In the genomic region with DNA sequence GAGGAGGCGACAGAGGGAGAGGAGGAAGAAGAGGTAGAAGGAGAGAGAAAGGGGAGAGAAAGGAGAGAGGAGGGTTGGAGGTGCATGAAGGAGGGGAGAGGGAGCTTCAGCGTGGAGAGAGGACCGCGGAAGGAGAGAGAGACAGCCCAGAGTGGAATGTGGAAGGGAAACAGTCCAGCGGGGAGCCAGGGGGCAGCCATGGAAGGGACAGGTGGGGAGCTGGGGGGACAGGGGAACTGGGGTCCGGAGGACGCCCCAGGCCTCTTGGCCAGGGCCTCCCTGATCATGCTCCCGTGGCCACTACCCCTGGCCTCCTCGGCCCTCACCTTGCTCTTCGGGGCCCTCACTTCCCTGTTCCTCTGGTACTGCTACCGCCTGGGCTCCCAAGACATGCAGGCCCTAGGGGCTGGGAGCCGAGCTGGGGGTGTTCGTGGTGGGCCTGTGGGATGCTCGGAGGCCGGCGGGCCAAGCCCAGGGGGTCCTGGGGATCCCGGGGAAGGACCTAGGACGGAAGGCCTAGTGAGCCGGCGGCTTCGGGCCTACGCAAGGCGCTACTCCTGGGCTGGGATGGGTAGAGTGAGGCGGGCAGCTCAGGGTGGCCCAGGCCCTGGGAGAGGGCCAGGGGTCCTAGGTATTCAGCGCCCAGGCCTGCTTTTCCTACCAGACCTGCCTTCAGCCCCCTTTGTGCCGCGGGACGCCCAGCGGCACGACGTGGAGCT, we compare ENCODE assay signal across 1 cellular context.
TF ChIP-seq lines count a peak whose summit lies in the region.

No MANE protein-coding gene starts in this region.

TF ChIP-seq in HepG2, 621 proteins besides CTCF, POLR2A, EP300 and RAD21 (continued from another document and continues in another):
- no peak for TF ChIP-seq KLF9 (CRISPR knock-in tag; IDR thresholded peaks at IDR 0.05; ENCODE audit: low read depth)
- no peak for TF ChIP-seq ZNF496 (CRISPR knock-in tag; IDR thresholded peaks at IDR 0.05; ENCODE audit: insufficient replicate concordance)
- no peak for TF ChIP-seq ZNF367 (CRISPR knock-in tag; IDR thresholded peaks at IDR 0.05; ENCODE audit: borderline replicate concordance)
- TF ChIP-seq, protein P1, sequence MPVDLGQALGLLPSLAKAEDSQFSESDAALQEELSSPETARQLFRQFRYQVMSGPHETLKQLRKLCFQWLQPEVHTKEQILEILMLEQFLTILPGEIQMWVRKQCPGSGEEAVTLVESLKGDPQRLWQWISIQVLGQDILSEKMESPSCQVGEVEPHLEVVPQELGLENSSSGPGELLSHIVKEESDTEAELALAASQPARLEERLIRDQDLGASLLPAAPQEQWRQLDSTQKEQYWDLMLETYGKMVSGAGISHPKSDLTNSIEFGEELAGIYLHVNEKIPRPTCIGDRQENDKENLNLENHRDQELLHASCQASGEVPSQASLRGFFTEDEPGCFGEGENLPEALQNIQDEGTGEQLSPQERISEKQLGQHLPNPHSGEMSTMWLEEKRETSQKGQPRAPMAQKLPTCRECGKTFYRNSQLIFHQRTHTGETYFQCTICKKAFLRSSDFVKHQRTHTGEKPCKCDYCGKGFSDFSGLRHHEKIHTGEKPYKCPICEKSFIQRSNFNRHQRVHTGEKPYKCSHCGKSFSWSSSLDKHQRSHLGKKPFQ (CRISPR knock-in tag; IDR thresholded peaks at IDR 0.05; ENCODE audit: insufficient replicate concordance), result peak; percentile 41
- TF ChIP-seq, protein P2, sequence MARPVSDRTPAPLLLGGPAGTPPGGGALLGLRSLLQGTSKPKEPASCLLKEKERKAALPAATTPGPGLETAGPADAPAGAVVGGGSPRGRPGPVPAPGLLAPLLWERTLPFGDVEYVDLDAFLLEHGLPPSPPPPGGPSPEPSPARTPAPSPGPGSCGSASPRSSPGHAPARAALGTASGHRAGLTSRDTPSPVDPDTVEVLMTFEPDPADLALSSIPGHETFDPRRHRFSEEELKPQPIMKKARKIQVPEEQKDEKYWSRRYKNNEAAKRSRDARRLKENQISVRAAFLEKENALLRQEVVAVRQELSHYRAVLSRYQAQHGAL (CRISPR knock-in tag; IDR thresholded peaks at IDR 0.05; ENCODE audit: not compliant biosample characterization), result no peak
- no peak for TF ChIP-seq NR2F6 (IDR thresholded peaks at IDR 0.05)
- TF ChIP-seq NR2F6 (CRISPR knock-in tag; IDR thresholded peaks at IDR 0.05), result no peak
- no peak for TF ChIP-seq SP4 (CRISPR knock-in tag; IDR thresholded peaks at IDR 0.05)
- TF ChIP-seq TEAD2 (CRISPR knock-in tag; IDR thresholded peaks at IDR 0.05), result no peak
- no peak for TF ChIP-seq SRSF9 (IDR thresholded peaks at IDR 0.05; ENCODE audit: borderline replicate concordance, insufficient read depth, low read depth, low read length, poor library complexity, severe bottlenecking)
- no peak for TF ChIP-seq ZNF343 (CRISPR knock-in tag; IDR thresholded peaks at IDR 0.05)
- TF ChIP-seq, protein P3, sequence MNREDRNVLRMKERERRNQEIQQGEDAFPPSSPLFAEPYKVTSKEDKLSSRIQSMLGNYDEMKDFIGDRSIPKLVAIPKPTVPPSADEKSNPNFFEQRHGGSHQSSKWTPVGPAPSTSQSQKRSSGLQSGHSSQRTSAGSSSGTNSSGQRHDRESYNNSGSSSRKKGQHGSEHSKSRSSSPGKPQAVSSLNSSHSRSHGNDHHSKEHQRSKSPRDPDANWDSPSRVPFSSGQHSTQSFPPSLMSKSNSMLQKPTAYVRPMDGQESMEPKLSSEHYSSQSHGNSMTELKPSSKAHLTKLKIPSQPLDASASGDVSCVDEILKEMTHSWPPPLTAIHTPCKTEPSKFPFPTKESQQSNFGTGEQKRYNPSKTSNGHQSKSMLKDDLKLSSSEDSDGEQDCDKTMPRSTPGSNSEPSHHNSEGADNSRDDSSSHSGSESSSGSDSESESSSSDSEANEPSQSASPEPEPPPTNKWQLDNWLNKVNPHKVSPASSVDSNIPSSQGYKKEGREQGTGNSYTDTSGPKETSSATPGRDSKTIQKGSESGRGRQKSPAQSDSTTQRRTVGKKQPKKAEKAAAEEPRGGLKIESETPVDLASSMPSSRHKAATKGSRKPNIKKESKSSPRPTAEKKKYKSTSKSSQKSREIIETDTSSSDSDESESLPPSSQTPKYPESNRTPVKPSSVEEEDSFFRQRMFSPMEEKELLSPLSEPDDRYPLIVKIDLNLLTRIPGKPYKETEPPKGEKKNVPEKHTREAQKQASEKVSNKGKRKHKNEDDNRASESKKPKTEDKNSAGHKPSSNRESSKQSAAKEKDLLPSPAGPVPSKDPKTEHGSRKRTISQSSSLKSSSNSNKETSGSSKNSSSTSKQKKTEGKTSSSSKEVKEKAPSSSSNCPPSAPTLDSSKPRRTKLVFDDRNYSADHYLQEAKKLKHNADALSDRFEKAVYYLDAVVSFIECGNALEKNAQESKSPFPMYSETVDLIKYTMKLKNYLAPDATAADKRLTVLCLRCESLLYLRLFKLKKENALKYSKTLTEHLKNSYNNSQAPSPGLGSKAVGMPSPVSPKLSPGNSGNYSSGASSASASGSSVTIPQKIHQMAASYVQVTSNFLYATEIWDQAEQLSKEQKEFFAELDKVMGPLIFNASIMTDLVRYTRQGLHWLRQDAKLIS (CRISPR knock-in tag; IDR thresholded peaks at IDR 0.05), result no peak
- TF ChIP-seq BHLHE40 (IDR thresholded peaks at IDR 0.05; ENCODE audit: low read length), result no peak
- TF ChIP-seq RBFOX2 (IDR thresholded peaks at IDR 0.05; ENCODE audit: low read depth, low read length), result peak; percentile 70
- TF ChIP-seq, protein P4, sequence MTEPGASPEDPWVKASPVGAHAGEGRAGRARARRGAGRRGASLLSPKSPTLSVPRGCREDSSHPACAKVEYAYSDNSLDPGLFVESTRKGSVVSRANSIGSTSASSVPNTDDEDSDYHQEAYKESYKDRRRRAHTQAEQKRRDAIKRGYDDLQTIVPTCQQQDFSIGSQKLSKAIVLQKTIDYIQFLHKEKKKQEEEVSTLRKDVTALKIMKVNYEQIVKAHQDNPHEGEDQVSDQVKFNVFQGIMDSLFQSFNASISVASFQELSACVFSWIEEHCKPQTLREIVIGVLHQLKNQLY (CRISPR knock-in tag; IDR thresholded peaks at IDR 0.05), result no peak
- no peak for TF ChIP-seq TOE1 (CRISPR knock-in tag; IDR thresholded peaks at IDR 0.05)
- no peak for TF ChIP-seq HES4 (CRISPR knock-in tag; IDR thresholded peaks at IDR 0.05; ENCODE audit: borderline replicate concordance)
- TF ChIP-seq, protein P5, sequence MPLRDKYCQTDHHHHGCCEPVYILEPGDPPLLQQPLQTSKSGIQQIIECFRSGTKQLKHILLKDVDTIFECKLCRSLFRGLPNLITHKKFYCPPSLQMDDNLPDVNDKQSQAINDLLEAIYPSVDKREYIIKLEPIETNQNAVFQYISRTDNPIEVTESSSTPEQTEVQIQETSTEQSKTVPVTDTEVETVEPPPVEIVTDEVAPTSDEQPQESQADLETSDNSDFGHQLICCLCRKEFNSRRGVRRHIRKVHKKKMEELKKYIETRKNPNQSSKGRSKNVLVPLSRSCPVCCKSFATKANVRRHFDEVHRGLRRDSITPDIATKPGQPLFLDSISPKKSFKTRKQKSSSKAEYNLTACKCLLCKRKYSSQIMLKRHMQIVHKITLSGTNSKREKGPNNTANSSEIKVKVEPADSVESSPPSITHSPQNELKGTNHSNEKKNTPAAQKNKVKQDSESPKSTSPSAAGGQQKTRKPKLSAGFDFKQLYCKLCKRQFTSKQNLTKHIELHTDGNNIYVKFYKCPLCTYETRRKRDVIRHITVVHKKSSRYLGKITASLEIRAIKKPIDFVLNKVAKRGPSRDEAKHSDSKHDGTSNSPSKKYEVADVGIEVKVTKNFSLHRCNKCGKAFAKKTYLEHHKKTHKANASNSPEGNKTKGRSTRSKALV (CRISPR knock-in tag; IDR thresholded peaks at IDR 0.05), result no peak
- TF ChIP-seq GABPA (IDR thresholded peaks at IDR 0.05; ENCODE audit: low read depth, low read length), result no peak
- TF ChIP-seq GABPA (CRISPR knock-in tag; IDR thresholded peaks at IDR 0.05; ENCODE audit: low read depth), result no peak
- no peak for TF ChIP-seq PITX1 (CRISPR knock-in tag; IDR thresholded peaks at IDR 0.05)
- TF ChIP-seq ZNF788 (CRISPR knock-in tag; IDR thresholded peaks at IDR 0.05; ENCODE audit: borderline replicate concordance), result no peak
- no peak for TF ChIP-seq RFX5 (IDR thresholded peaks at IDR 0.05; ENCODE audit: low read depth, low read length)
- TF ChIP-seq, protein P6, sequence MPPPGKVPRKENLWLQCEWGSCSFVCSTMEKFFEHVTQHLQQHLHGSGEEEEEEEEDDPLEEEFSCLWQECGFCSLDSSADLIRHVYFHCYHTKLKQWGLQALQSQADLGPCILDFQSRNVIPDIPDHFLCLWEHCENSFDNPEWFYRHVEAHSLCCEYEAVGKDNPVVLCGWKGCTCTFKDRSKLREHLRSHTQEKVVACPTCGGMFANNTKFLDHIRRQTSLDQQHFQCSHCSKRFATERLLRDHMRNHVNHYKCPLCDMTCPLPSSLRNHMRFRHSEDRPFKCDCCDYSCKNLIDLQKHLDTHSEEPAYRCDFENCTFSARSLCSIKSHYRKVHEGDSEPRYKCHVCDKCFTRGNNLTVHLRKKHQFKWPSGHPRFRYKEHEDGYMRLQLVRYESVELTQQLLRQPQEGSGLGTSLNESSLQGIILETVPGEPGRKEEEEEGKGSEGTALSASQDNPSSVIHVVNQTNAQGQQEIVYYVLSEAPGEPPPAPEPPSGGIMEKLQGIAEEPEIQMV (CRISPR knock-in tag; IDR thresholded peaks at IDR 0.05; ENCODE audit: low read depth), result no peak
- peak; percentile 3; the same call in 1 of the 2 replicates for TF ChIP-seq ZNF354B (CRISPR knock-in tag; IDR thresholded peaks at IDR 0.05)
- no peak for TF ChIP-seq ZNF121 (CRISPR knock-in tag; IDR thresholded peaks at IDR 0.05)
- no peak for TF ChIP-seq CC2D1A (CRISPR knock-in tag; IDR thresholded peaks at IDR 0.05)
- TF ChIP-seq, protein P7, sequence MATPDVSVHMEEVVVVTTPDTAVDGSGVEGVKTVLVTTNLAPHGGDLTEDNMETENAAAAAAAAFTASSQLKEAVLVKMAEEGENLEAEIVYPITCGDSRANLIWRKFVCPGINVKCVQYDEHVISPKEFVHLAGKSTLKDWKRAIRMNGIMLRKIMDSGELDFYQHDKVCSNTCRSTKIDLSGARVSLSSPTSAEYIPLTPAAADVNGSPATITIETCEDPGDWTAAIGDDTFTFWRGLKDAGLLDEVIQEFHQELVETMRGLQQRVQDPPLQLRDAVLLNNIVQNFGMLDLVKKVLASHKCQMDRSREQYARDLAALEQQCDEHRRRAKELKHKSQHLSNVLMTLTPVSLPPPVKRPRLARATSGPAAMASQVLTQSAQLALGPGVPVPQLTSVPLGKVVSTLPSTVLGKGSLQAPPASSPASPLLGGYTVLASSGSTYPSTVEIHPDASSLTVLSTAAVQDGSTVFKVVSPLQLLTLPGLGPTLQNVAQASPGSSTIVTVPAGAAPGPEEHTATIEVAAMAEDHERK (CRISPR knock-in tag; IDR thresholded peaks at IDR 0.05; ENCODE audit: low read depth), result no peak
- TF ChIP-seq GLI4 (CRISPR knock-in tag; IDR thresholded peaks at IDR 0.05; ENCODE audit: borderline replicate concordance), result no peak; the same call in 1 of the 2 replicates
- TF ChIP-seq, protein P8, sequence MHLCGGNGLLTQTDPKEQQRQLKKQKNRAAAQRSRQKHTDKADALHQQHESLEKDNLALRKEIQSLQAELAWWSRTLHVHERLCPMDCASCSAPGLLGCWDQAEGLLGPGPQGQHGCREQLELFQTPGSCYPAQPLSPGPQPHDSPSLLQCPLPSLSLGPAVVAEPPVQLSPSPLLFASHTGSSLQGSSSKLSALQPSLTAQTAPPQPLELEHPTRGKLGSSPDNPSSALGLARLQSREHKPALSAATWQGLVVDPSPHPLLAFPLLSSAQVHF (CRISPR knock-in tag; IDR thresholded peaks at IDR 0.05), result no peak
- no peak for TF ChIP-seq ZNF781 (CRISPR knock-in tag; IDR thresholded peaks at IDR 0.05; ENCODE audit: borderline replicate concordance, not compliant biosample characterization)
- TF ChIP-seq HNF4A (CRISPR knock-in tag; IDR thresholded peaks at IDR 0.05), result no peak
- TF ChIP-seq, protein P9, sequence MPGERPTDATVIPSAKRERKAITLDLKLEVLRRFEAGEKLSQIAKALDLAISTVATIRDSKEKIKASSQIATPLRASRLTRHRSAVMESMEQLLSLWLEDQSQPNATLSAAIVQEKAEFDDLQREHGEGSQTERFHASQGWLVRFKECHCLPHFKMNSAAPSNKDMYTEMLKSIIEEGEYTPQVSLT (CRISPR knock-in tag; IDR thresholded peaks at IDR 0.05; ENCODE audit: borderline replicate concordance, low read depth), result no peak
- no peak for TF ChIP-seq ZSCAN30 (CRISPR knock-in tag; IDR thresholded peaks at IDR 0.05)
- no peak for TF ChIP-seq HMG20B (CRISPR knock-in tag; conservative IDR thresholded peaks at IDR 0.05)
- TF ChIP-seq, protein P10, sequence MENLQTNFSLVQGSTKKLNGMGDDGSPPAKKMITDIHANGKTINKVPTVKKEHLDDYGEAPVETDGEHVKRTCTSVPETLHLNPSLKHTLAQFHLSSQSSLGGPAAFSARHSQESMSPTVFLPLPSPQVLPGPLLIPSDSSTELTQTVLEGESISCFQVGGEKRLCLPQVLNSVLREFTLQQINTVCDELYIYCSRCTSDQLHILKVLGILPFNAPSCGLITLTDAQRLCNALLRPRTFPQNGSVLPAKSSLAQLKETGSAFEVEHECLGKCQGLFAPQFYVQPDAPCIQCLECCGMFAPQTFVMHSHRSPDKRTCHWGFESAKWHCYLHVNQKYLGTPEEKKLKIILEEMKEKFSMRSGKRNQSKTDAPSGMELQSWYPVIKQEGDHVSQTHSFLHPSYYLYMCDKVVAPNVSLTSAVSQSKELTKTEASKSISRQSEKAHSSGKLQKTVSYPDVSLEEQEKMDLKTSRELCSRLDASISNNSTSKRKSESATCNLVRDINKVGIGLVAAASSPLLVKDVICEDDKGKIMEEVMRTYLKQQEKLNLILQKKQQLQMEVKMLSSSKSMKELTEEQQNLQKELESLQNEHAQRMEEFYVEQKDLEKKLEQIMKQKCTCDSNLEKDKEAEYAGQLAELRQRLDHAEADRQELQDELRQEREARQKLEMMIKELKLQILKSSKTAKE (CRISPR knock-in tag; IDR thresholded peaks at IDR 0.05; ENCODE audit: borderline replicate concordance), result no peak
- TF ChIP-seq RCOR2 (CRISPR knock-in tag; IDR thresholded peaks at IDR 0.05), result no peak
- no peak for TF ChIP-seq ZKSCAN5 (CRISPR knock-in tag; IDR thresholded peaks at IDR 0.05)
- no peak for TF ChIP-seq KLF11 (CRISPR knock-in tag; IDR thresholded peaks at IDR 0.05)
- no peak for TF ChIP-seq IRF2 (CRISPR knock-in tag; IDR thresholded peaks at IDR 0.05)
- TF ChIP-seq NFATC3 (CRISPR knock-in tag; IDR thresholded peaks at IDR 0.05), result no peak
- TF ChIP-seq, protein P11, sequence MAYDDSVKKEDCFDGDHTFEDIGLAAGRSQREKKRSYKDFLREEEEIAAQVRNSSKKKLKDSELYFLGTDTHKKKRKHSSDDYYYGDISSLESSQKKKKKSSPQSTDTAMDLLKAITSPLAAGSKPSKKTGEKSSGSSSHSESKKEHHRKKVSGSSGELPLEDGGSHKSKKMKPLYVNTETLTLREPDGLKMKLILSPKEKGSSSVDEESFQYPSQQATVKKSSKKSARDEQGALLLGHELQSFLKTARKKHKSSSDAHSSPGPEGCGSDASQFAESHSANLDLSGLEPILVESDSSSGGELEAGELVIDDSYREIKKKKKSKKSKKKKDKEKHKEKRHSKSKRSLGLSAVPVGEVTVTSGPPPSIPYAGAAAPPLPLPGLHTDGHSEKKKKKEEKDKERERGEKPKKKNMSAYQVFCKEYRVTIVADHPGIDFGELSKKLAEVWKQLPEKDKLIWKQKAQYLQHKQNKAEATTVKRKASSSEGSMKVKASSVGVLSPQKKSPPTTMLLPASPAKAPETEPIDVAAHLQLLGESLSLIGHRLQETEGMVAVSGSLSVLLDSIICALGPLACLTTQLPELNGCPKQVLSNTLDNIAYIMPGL (CRISPR knock-in tag; IDR thresholded peaks at IDR 0.05; ENCODE audit: borderline replicate concordance in 1 of 2, low read depth in 1 of 2), result peak in 1 of 2 experiments; percentile 33; a peak in 1 of 4 replicates
